8 cellular contexts compared by ENCODE assay signal in genomic region chr13:24161010-24161775, GRCh38. TPM values are rescaled to one million over a fixed set of nuclear protein-coding genes. Genes with fewer than 3 reads are reported as not detected.
DNase-seq lines count a peak whose midpoint lies in the region; ATAC-seq and TF ChIP-seq lines count a peak whose summit lies in the region.

No MANE protein-coding gene starts in this region.

- H3K79me1 ChIP-seq in neuronal stem cell (ENCODE audit: low read depth, low read length) = peaks cover 10% of the 10 kb centered on the region

- DNase-seq in NCI-H2171 treated with DMSO at 0.1 percent for 48 hours (lab: John Stamatoyannopoulos, UW) (peak; percentile 29), activated T-cell treated with anti-CD3 and anti-CD28 coated beads for 24 hours (ENCODE audit: low read depth) (peak; percentile 20), fibroblast of pulmonary artery (ENCODE audit: low read depth) (no peak), neuronal stem cell (ENCODE audit: low spot score) (no peak), thyroid gland (peak; percentile 64 to 69), NCI-H1694 (lab: John Stamatoyannopoulos, UW) (no peak)

- H3K4ac ChIP-seq in neuronal stem cell (ENCODE audit: low read length) = no peak overlapping the region

- H3K4me2 ChIP-seq in neuronal stem cell (ENCODE audit: insufficient read depth, low read length, poor library complexity, severe bottlenecking) = peak overlapping the region; percentile 96

- peak in 1 of 2 donors; percentile 51 for TF ChIP-seq POLR2A in thyroid gland (IDR thresholded peaks at IDR 0.05)

- H2AFZ ChIP-seq in neuronal stem cell (ENCODE audit: low read length) = peak overlapping the region; percentile 86

- peak overlapping the region; percentile 48 for H2AK5ac ChIP-seq in neuronal stem cell (ENCODE audit: low read depth, low read length)

- peak overlapping the region; percentile 81 for H3K4me3 ChIP-seq in fibroblast of pulmonary artery (replicated peaks; ENCODE audit: low read depth, low read length)
- peak overlapping the region; percentile 79 to 88 for H3K4me3 ChIP-seq in neuronal stem cell (ENCODE audit: low read length in 2 of 2)
- H3K4me3 ChIP-seq in thyroid gland (replicated peaks in 1 of 3) = peak overlapping the region; percentile 81 to 91 (median 81)

- peak overlapping the region; percentile 88 for H2BK15ac ChIP-seq in neuronal stem cell (ENCODE audit: low read length)

- ATAC-seq in GM18511 (IDR thresholded peaks at IDR 0.05; ENCODE audit: unreplicated experiment) (peak; percentile 53), HG02678 (IDR thresholded peaks at IDR 0.05; ENCODE audit: unreplicated experiment) (peak; percentile 45)

- peak overlapping the region; percentile 76 for H3K18ac ChIP-seq in neuronal stem cell (ENCODE audit: low read length)

- H4K8ac ChIP-seq in neuronal stem cell (ENCODE audit: low read depth, low read length) = no peak overlapping the region

- H2BK120ac ChIP-seq in neuronal stem cell (ENCODE audit: low read depth, low read length) = no peak overlapping the region

- no peaks in the 10 kb centered on the region for H3K27me3 ChIP-seq in neuronal stem cell (ENCODE audit: control insufficient read depth in 3 of 3, insufficient read depth in 3 of 3, low read depth in 1 of 3, low read length in 3 of 3)
- no peaks in the 10 kb centered on the region for H3K27me3 ChIP-seq in thyroid gland

- H3K14ac ChIP-seq in neuronal stem cell (ENCODE audit: low read length) = peak overlapping the region; percentile 85

- TF ChIP-seq CTCF in fibroblast of pulmonary artery (IDR thresholded peaks at IDR 0.05; ENCODE audit: low read length, missing control alignments) (no peak), thyroid gland (IDR thresholded peaks at IDR 0.05) (no peak)

- intact Hi-C loops in thyroid gland (cut with DNase I) = loop anchor here (5.0 kb wide), 1 partner anchor 46 kb away; no protein-coding TSS in a partner anchor

- no peak overlapping the region for H4K91ac ChIP-seq in neuronal stem cell (ENCODE audit: low read depth, low read length, poor library complexity)

- WGBS in neuronal stem cell (ENCODE audit: extremely low coverage in 2 of 2, insufficient read length in 2 of 2, insufficient replicate concordance in 1 of 2), 2 donors = no CpG with 5 or more reads among the region's 43 CpGs
- WGBS in thyroid gland, 2 donors = 0 to 1% methylated on average over 5 to 21 of the region's 43 CpGs

- H3K36me3 ChIP-seq in neuronal stem cell (replicated peaks in 1 of 2; ENCODE audit: control insufficient read depth in 2 of 2, insufficient read depth in 2 of 2, low read length in 2 of 2) (peaks cover 6 to 33% of the 10 kb centered on the region in 2 donors), thyroid gland (no peaks in the 10 kb centered on the region)

- peak overlapping the region; percentile 57 for H3K23ac ChIP-seq in neuronal stem cell (ENCODE audit: low read depth, low read length, poor library complexity)

- H3K27ac ChIP-seq in neuronal stem cell (replicated peaks; ENCODE audit: low read length) (no peak overlapping the region), thyroid gland (peak overlapping the region; percentile 61 to 92 (median 86))

- peak overlapping the region; percentile 88 for H3K9ac ChIP-seq in neuronal stem cell (ENCODE audit: low read depth, low read length, poor library complexity)

- no peaks in the 10 kb centered on the region for H3K9me3 ChIP-seq in neuronal stem cell (replicated peaks in 1 of 2; ENCODE audit: control insufficient read depth in 2 of 2, insufficient read depth in 1 of 2, low read depth in 1 of 2, low read length in 2 of 2)
- no peaks in the 10 kb centered on the region for H3K9me3 ChIP-seq in thyroid gland

- peak overlapping the region; percentile 40 for H2BK5ac ChIP-seq in neuronal stem cell (ENCODE audit: low read length)

- H3K4me1 ChIP-seq in neuronal stem cell (ENCODE audit: control insufficient read depth in 2 of 2, insufficient read depth in 1 of 2, low read depth in 1 of 2, low read length in 2 of 2) (peaks cover 33 to 36% of the 10 kb centered on the region in 2 donors), thyroid gland (peaks cover 11 to 31% of the 10 kb centered on the region in 2 donors)

- H2BK12ac ChIP-seq in neuronal stem cell (ENCODE audit: low read length) = no peak overlapping the region

RNA-seq across cellular contexts. Expression of gene SPATA13, which starts 0.7 kb away (rescaled TPM):
- 13.0 TPM for polyA plus RNA-seq in neuronal stem cell (2013, experiment 1 of 2)
- polyA plus RNA-seq in neuronal stem cell (2013, experiment 2 of 2) = 13.3 TPM
- total RNA-seq in thyroid gland = 10 to 100 TPM; 43.2 to 95.4 (median 51.1) TPM

Comparison
In these comparisons a context has a peak if more than half of its experiments do, and no peak if none do; other contexts are left out.
1. DNase-seq: peak in NCI-H2171 treated with DMSO at 0.1 percent for 48 hours (single experiment), activated T-cell treated with anti-CD3 and anti-CD28 coated beads for 24 hours (single experiment) and thyroid gland (2 of 2); none in fibroblast of pulmonary artery (single experiment), neuronal stem cell (single experiment) and NCI-H1694 (single experiment).
2. Peak in every context shown above with its lines, with median percentiles within 50 percentile points of each other: H3K4me3 ChIP-seq.